Comparison of ENCODE assay signal across 29 cellular contexts in genomic region chr1:71738256-71738655, GRCh38.
"Had no signal": no experiment of that assay in that cellular context is flagged by ENCODE, and none has a peak within 500 bp of the region (broad histone marks: within the 10 kb centered on the region; RNA-seq: fewer than 3 reads in every experiment).

No MANE protein-coding gene starts in this region.

- H3K4me3 Mint-ChIP-seq: activated CD4-positive, alpha-beta memory T cell treated with anti-CD3 and anti-CD28 coated beads, Interleukin-2, amount 10 ng/mL, durations not matched to agents 7 days and 5 days; activated CD4-positive, alpha-beta T cell treated with anti-CD3 and anti-CD28 coated beads, Interleukin-2, amount 10 ng/mL, durations not matched to agents 7 days and 5 days; activated T-cell treated with anti-CD3 and anti-CD28 coated beads, Interleukin-2, amount 50 U/mL, for 24 hours; activated T-helper 17 cell treated with anti-CD3 and anti-CD28 coated beads, Interleukin-2, amount 50 U/mL, for 72 hours; natural killer cell treated with Interleukin-12 subunit alpha and Interleukin-12 subunit beta and Interleukin-15 and Interleukin-18, amount 100 ng/mL, for 72 hours had no signal

- H3K36me3 ChIP-seq: brain microvascular endothelial cell, left ventricle myocardium inferior, pancreas, prostate gland, transverse colon had no signal

- H3K9me3 Mint-ChIP-seq: activated CD4-positive, alpha-beta T cell treated with anti-CD3 and anti-CD28 coated beads, Interleukin-2, amount 10 ng/mL, durations not matched to agents 7 days and 5 days had no signal

- H3K27me3 ChIP-seq: brain microvascular endothelial cell, pancreas, testis, transverse colon had no signal

- H3K27ac Mint-ChIP-seq: activated CD4-positive, alpha-beta memory T cell treated with anti-CD3 and anti-CD28 coated beads, Interleukin-2, amount 10 ng/mL, durations not matched to agents 7 days and 5 days; activated CD4-positive, alpha-beta T cell treated with anti-CD3 and anti-CD28 coated beads, Interleukin-2, amount 10 ng/mL, durations not matched to agents 7 days and 5 days; activated T-cell treated with anti-CD3 and anti-CD28 coated beads, Interleukin-2, amount 50 U/mL, for 24 hours; activated T-helper 17 cell treated with anti-CD3 and anti-CD28 coated beads, Interleukin-2, amount 50 U/mL, for 72 hours; natural killer cell treated with Interleukin-12 subunit alpha and Interleukin-12 subunit beta and Interleukin-15 and Interleukin-18, amount 100 ng/mL, for 72 hours had no signal

- DNase-seq: activated CD4-positive, alpha-beta memory T cell treated with anti-CD3 and anti-CD28 coated beads, Interleukin-2, amount 10 ng/mL, durations not matched to agents 7 days and 5 days; activated CD4-positive, alpha-beta T cell treated with anti-CD3 and anti-CD28 coated beads for 1 hour; activated CD4-positive, alpha-beta T cell treated with anti-CD3 and anti-CD28 coated beads, Interleukin-2, amount 10 ng/mL, durations not matched to agents 7 days and 5 days; activated CD8-positive, alpha-beta memory T cell treated with anti-CD3 and anti-CD28 coated beads, Interleukin-2, amount 50 U/mL, for 48 hours; activated gamma-delta T cell treated with Interleukin-2 at 50 U/mL for 16 hours; activated naive CD4-positive, alpha-beta T cell treated with anti-CD3 and anti-CD28 coated beads, Interleukin-2, amount 50 U/mL, for 16 hours; activated T-cell treated with anti-CD3 and anti-CD28 coated beads, Interleukin-2, amount 50 U/mL, for 24 hours; amniotic stem cell; brain microvascular endothelial cell; cortex of kidney; foreskin fibroblast; islet precursor cell; left ventricle myocardium inferior; mucosa of descending colon; pancreas; retina; stimulated activated CD4-positive, alpha-beta T cell treated with anti-CD3 and anti-CD28 coated beads, Interleukin-12 subunit alpha, Interleukin-12 subunit beta, amount 100 ng/mL, for 4 hours; stimulated activated CD4-positive, alpha-beta T cell treated with anti-CD3 and anti-CD28 coated beads, Interleukin-4, amount 100 ng/mL, for 1 hour; stimulated activated naive CD8-positive, alpha-beta T cell treated with anti-CD3 and anti-CD28 coated beads, Interleukin-15, Interleukin-2, amounts not matched to agents 100 U/mL and 50 U/mL, for 24 hours; T1000; testis; transverse colon had no signal

- H3K9me3 ChIP-seq: mucosa of descending colon, pancreas, prostate gland, testis, transverse colon had no signal

- ATAC-seq: activated T-helper 17 cell treated with anti-CD3 and anti-CD28 coated beads, Interleukin-2, amount 50 U/mL, for 72 hours; esophagus mucosa; natural killer cell treated with Interleukin-12 subunit alpha and Interleukin-12 subunit beta and Interleukin-15 and Interleukin-18, amount 100 ng/mL, for 72 hours; pancreas; sciatic nerve; stimulated activated naive CD8-positive, alpha-beta T cell treated with anti-CD3 and anti-CD28 coated beads, Interleukin-15, Interleukin-2, amounts not matched to agents 100 U/mL and 50 U/mL, for 24 hours had no signal

- H3K27me3 Mint-ChIP-seq: activated CD4-positive, alpha-beta memory T cell treated with anti-CD3 and anti-CD28 coated beads, Interleukin-2, amount 10 ng/mL, durations not matched to agents 7 days and 5 days; activated CD4-positive, alpha-beta T cell treated with anti-CD3 and anti-CD28 coated beads, Interleukin-2, amount 10 ng/mL, durations not matched to agents 7 days and 5 days; activated T-cell treated with anti-CD3 and anti-CD28 coated beads, Interleukin-2, amount 50 U/mL, for 24 hours; activated T-helper 17 cell treated with anti-CD3 and anti-CD28 coated beads, Interleukin-2, amount 50 U/mL, for 72 hours; natural killer cell treated with Interleukin-12 subunit alpha and Interleukin-12 subunit beta and Interleukin-15 and Interleukin-18, amount 100 ng/mL, for 72 hours had no signal

- H3K4me1 ChIP-seq: left ventricle myocardium inferior, pancreas, prostate gland, testis, transverse colon had no signal

- H3K4me3 ChIP-seq: left ventricle myocardium inferior, lung, mucosa of descending colon, pancreas, prostate gland, skin epidermis, testis, transverse colon had no signal

- H3K4me1 Mint-ChIP-seq: activated CD4-positive, alpha-beta memory T cell treated with anti-CD3 and anti-CD28 coated beads, Interleukin-2, amount 10 ng/mL, durations not matched to agents 7 days and 5 days; activated CD4-positive, alpha-beta T cell treated with anti-CD3 and anti-CD28 coated beads, Interleukin-2, amount 10 ng/mL, durations not matched to agents 7 days and 5 days; activated T-helper 17 cell treated with anti-CD3 and anti-CD28 coated beads, Interleukin-2, amount 50 U/mL, for 72 hours had no signal

- H3K27ac ChIP-seq: brain microvascular endothelial cell, left ventricle myocardium inferior, pancreas, prostate gland, skin epidermis, testis, transverse colon had no signal
